ENCODE assay signal across 8 cellular contexts in genomic region chr1:25247829-25248754, GRCh38. TPM values are rescaled to one million over a fixed set of nuclear protein-coding genes. Genes with fewer than 3 reads are reported as not detected.
A peak's percentile ranks its signal among the peaks of the same experiment; 100 is the strongest.
DNase-seq lines count a peak whose midpoint lies in the region; ATAC-seq and TF ChIP-seq lines count a peak whose summit lies in the region.

No MANE protein-coding gene starts in this region.

- H3K27ac ChIP-seq in DOHH2 (ENCODE audit: low read depth, low read length) = peak overlapping the region; percentile 86
- H3K27ac ChIP-seq in WERI-Rb-1 = peak overlapping the region; percentile 85
- H3K27ac ChIP-seq in substantia nigra (ENCODE audit: low read depth, low read length, poor library complexity, severe bottlenecking) = peak overlapping the region; percentile 98

- peak overlapping the region; percentile 67 for H3K4me2 ChIP-seq in DOHH2 (ENCODE audit: low read length)

- H3K9me3 ChIP-seq in DOHH2 (ENCODE audit: control insufficient read depth, insufficient read depth, low read length) (no peaks in the 10 kb centered on the region), HAP-1 (no peaks in the 10 kb centered on the region; the same call in 1 of the 2 replicates), WERI-Rb-1 (ENCODE audit: severe bottlenecking) (no peaks in the 10 kb centered on the region), iPS-15b (ENCODE audit: control insufficient read depth, insufficient read depth, low read length) (no peaks in the 10 kb centered on the region)

- peaks cover 44% of the 10 kb centered on the region for H3K79me2 ChIP-seq in DOHH2 (ENCODE audit: control insufficient read depth, low read length)

- H3K27me3 ChIP-seq in DOHH2 (ENCODE audit: control insufficient read depth, low read length) = no peaks in the 10 kb centered on the region
- no peaks in the 10 kb centered on the region for H3K27me3 ChIP-seq in HAP-1 (ENCODE audit: low read depth)
- H3K27me3 ChIP-seq in WERI-Rb-1 (ENCODE audit: insufficient read depth, low read depth, severe bottlenecking) = no peaks in the 10 kb centered on the region
- no peaks in the 10 kb centered on the region for H3K27me3 ChIP-seq in iPS-15b (ENCODE audit: control insufficient read depth, insufficient read depth, low read length)

- H3K9me2 ChIP-seq in DOHH2 (replicated peaks; ENCODE audit: control insufficient read depth, low read length) = no peaks in the 10 kb centered on the region

- H3K9ac ChIP-seq in iPS-15b (ENCODE audit: low read depth, low read length) = peak overlapping the region; percentile 79

- H3K4me1 ChIP-seq in DOHH2 (ENCODE audit: control insufficient read depth, low read length) (peaks cover 26% of the 10 kb centered on the region), HAP-1 (peaks cover 8% of the 10 kb centered on the region), iPS-15b (ENCODE audit: control insufficient read depth, insufficient read depth, low read length) (no peaks in the 10 kb centered on the region)

- TF ChIP-seq CTCF in DOHH2 (IDR thresholded peaks at IDR 0.05; ENCODE audit: low read depth, low read length, poor library complexity, severe bottlenecking) (peak; percentile 50), WERI-Rb-1 (IDR thresholded peaks at IDR 0.05; ENCODE audit: low read depth, low read length) (peak; percentile 60)

- H4K20me1 ChIP-seq in DOHH2 (ENCODE audit: control insufficient read depth, insufficient read depth, low read depth, low read length) = peaks cover 11% of the 10 kb centered on the region

- no peak for ATAC-seq in esophagus mucosa

- DNase-seq in HAP-1 (ENCODE audit: low spot score in 2 of 2) (no peak), WERI-Rb-1 (no peak), substantia nigra (lab: John Stamatoyannopoulos, UW) (no peak), NCI-H1092 (lab: John Stamatoyannopoulos, UW) (no peak), glomerular visceral epithelial cell (ENCODE audit: extremely low spot score) (no peak)

- in situ Hi-C loops in HAP-1 (cut with MboI; ENCODE audit: low sequenced_read_pairs) = loop anchor here (10.0 kb wide), 1 partner anchor 567 kb away; the partner anchor contains the start of gene MTFR1L

- peak overlapping the region; percentile 87 for H3K4me3 ChIP-seq in DOHH2 (ENCODE audit: low read length)
- peak overlapping the region; percentile 98 for H3K4me3 ChIP-seq in HAP-1
- peak overlapping the region; percentile 92 for H3K4me3 ChIP-seq in WERI-Rb-1 (ENCODE audit: low read depth, low read length)
- H3K4me3 ChIP-seq in iPS-15b (ENCODE audit: low read depth, low read length) = peak overlapping the region; percentile 99

- peaks cover 15% of the 10 kb centered on the region for H3F3A ChIP-seq in DOHH2 (ENCODE audit: control insufficient read depth, insufficient read depth)

- peaks cover 40% of the 10 kb centered on the region for H3K36me3 ChIP-seq in DOHH2 (ENCODE audit: control insufficient read depth, low read length)
- peaks cover 37% of the 10 kb centered on the region for H3K36me3 ChIP-seq in HAP-1 (replicated peaks)
- H3K36me3 ChIP-seq in WERI-Rb-1 = peaks cover 33% of the 10 kb centered on the region
- H3K36me3 ChIP-seq in iPS-15b (ENCODE audit: control insufficient read depth, insufficient read depth, low read length) = peaks cover 18% of the 10 kb centered on the region

RNA-seq across cellular contexts. Expression of gene RSRP1, which starts 0.8 kb away (rescaled TPM):
- 38.1 TPM for total RNA-seq in esophagus mucosa

RNA-seq across cellular contexts. Expression of gene SYF2, which starts 15.8 kb away (rescaled TPM):
- 20.7 TPM for total RNA-seq in esophagus mucosa

RNA-seq across cellular contexts. Expression of gene RHD, which starts 24.2 kb away (rescaled TPM):
- total RNA-seq in esophagus mucosa = not detected
